Comparison of ENCODE assay signal across 23 cellular contexts in genomic region chr11:44606472-44606871, GRCh38. TPM values are rescaled to one million over a fixed set of nuclear protein-coding genes. Genes with fewer than 3 reads are reported as not detected.
DNase-seq lines count a peak whose midpoint lies in the region; ATAC-seq lines count a peak whose summit lies in the region.
"Had no signal": no experiment of that assay in that cellular context is flagged by ENCODE, and none has a peak within 500 bp of the region (broad histone marks: within the 10 kb centered on the region; RNA-seq: fewer than 3 reads in every experiment).

No MANE protein-coding gene starts in this region.

- peaks cover 100% of the 10 kb centered on the region for H3K36me3 Mint-ChIP-seq in activated T-cell treated with anti-CD3 and anti-CD28 coated beads, Interleukin-2, amount 50 U/mL, for 24 hours (ENCODE audit: low read depth)
- peaks cover 47% of the 10 kb centered on the region for H3K36me3 Mint-ChIP-seq in activated T-cell treated with anti-CD3 and anti-CD28 coated beads, Interleukin-2, amount 50 U/mL, for 4 hours (ENCODE audit: insufficient read depth)
- H3K36me3 Mint-ChIP-seq in activated naive CD8-positive, alpha-beta T cell, result peaks cover 30% of the 10 kb centered on the region
- peaks cover 100% of the 10 kb centered on the region for H3K36me3 Mint-ChIP-seq in stimulated activated effector memory CD8-positive, alpha-beta T cell treated with anti-CD3 and anti-CD28 coated beads, Interleukin-12 subunit alpha, Interleukin-12 subunit beta, amount 100 ng/mL, for 72 hours
- H3K36me3 Mint-ChIP-seq: mesothelial cell of epicardium had no signal

- H3K9me3 Mint-ChIP-seq in activated T-cell treated with anti-CD3 and anti-CD28 coated beads, Interleukin-2, amount 50 U/mL, for 24 hours, result no peaks in the 10 kb centered on the region
- H3K9me3 Mint-ChIP-seq in activated T-cell treated with anti-CD3 and anti-CD28 coated beads, Interleukin-2, amount 50 U/mL, for 4 hours, result no peaks in the 10 kb centered on the region
- H3K9me3 Mint-ChIP-seq in activated naive CD8-positive, alpha-beta T cell (ENCODE audit: low read depth), result no peaks in the 10 kb centered on the region
- no peaks in the 10 kb centered on the region for H3K9me3 Mint-ChIP-seq in stimulated activated effector memory CD8-positive, alpha-beta T cell treated with anti-CD3 and anti-CD28 coated beads, Interleukin-12 subunit alpha, Interleukin-12 subunit beta, amount 100 ng/mL, for 72 hours
- H3K9me3 Mint-ChIP-seq: mesothelial cell of epicardium had no signal

- peaks cover 93% of the 10 kb centered on the region for H3K4me1 Mint-ChIP-seq in activated T-cell treated with anti-CD3 and anti-CD28 coated beads, Interleukin-2, amount 50 U/mL, for 24 hours (ENCODE audit: low read depth)
- peaks cover 68% of the 10 kb centered on the region for H3K4me1 Mint-ChIP-seq in activated T-cell treated with anti-CD3 and anti-CD28 coated beads, Interleukin-2, amount 50 U/mL, for 4 hours (ENCODE audit: low read depth)
- peaks cover 73% of the 10 kb centered on the region for H3K4me1 Mint-ChIP-seq in activated naive CD8-positive, alpha-beta T cell (ENCODE audit: low read depth)
- peaks cover 70% of the 10 kb centered on the region for H3K4me1 Mint-ChIP-seq in stimulated activated effector memory CD8-positive, alpha-beta T cell treated with anti-CD3 and anti-CD28 coated beads, Interleukin-12 subunit alpha, Interleukin-12 subunit beta, amount 100 ng/mL, for 72 hours

- no peak for DNase-seq in activated T-cell treated with anti-CD3 and anti-CD28 coated beads, Interleukin-2, amount 50 U/mL, for 24 hours
- no peak for DNase-seq in activated T-cell treated with anti-CD3 and anti-CD28 coated beads, Interleukin-2, amount 50 U/mL, for 4 hours
- DNase-seq in NCI-H1694 treated with DMSO at 0.1 percent for 48 hours (lab: John Stamatoyannopoulos, UW), result peak; percentile 51
- no peak for DNase-seq in stimulated activated effector memory CD8-positive, alpha-beta T cell treated with anti-CD3 and anti-CD28 coated beads, Interleukin-12 subunit alpha, Interleukin-12 subunit beta, amount 100 ng/mL, for 72 hours (ENCODE audit: low spot score in 2 of 2)
- DNase-seq in NCI-H2196 treated with DMSO at 0.1 percent for 48 hours (lab: John Stamatoyannopoulos, UW; ENCODE audit: unreplicated experiment), result no peak
- no peak for DNase-seq in NAMALWA (ENCODE audit: low spot score)
- no peak for DNase-seq in globus pallidus (ENCODE audit: low spot score)
- DNase-seq: activated CD4-positive, alpha-beta T cell treated with anti-CD3 and anti-CD28 coated beads, Interleukin-2, amount 50 U/mL, for 48 hours; caudate nucleus; DND-41; dorsolateral prefrontal cortex; erythroblast; MM.1S; NCI-H2029 treated with DMSO at 0.1 percent for 48 hours; NCI-H510A treated with DMSO at 0.1 percent for 48 hours; stimulated activated CD4-positive, alpha-beta T cell treated with anti-CD3 and anti-CD28 coated beads, Interleukin-2, amount 100 ng/mL, for 24 hours; SW 1271; uterus had no signal

- ATAC-seq in activated T-cell treated with anti-CD3 and anti-CD28 coated beads, Interleukin-2, amount 50 U/mL, for 4 hours, result no peak
- ATAC-seq in stimulated activated effector memory CD8-positive, alpha-beta T cell treated with anti-CD3 and anti-CD28 coated beads, Interleukin-12 subunit alpha, Interleukin-12 subunit beta, amount 100 ng/mL, for 72 hours, result no peak
- ATAC-seq: A549, gastroesophageal sphincter, Right ventricle myocardium inferior had no signal

- no peaks in the 10 kb centered on the region for H3K27me3 Mint-ChIP-seq in activated T-cell treated with anti-CD3 and anti-CD28 coated beads, Interleukin-2, amount 50 U/mL, for 24 hours
- no peaks in the 10 kb centered on the region for H3K27me3 Mint-ChIP-seq in activated T-cell treated with anti-CD3 and anti-CD28 coated beads, Interleukin-2, amount 50 U/mL, for 4 hours (ENCODE audit: low read depth)
- H3K27me3 Mint-ChIP-seq in activated naive CD8-positive, alpha-beta T cell, result no peaks in the 10 kb centered on the region

- H3K4me3 Mint-ChIP-seq in activated T-cell treated with anti-CD3 and anti-CD28 coated beads, Interleukin-2, amount 50 U/mL, for 24 hours, result no peak overlapping the region
- no peak overlapping the region for H3K4me3 Mint-ChIP-seq in activated T-cell treated with anti-CD3 and anti-CD28 coated beads, Interleukin-2, amount 50 U/mL, for 4 hours
- peak overlapping the region; percentile 1 for H3K4me3 Mint-ChIP-seq in activated naive CD8-positive, alpha-beta T cell
- no peak overlapping the region for H3K4me3 Mint-ChIP-seq in stimulated activated effector memory CD8-positive, alpha-beta T cell treated with anti-CD3 and anti-CD28 coated beads, Interleukin-12 subunit alpha, Interleukin-12 subunit beta, amount 100 ng/mL, for 72 hours
- H3K4me3 Mint-ChIP-seq: mesothelial cell of epicardium had no signal

- peak overlapping the region; percentile 89 for H3K27ac Mint-ChIP-seq in activated T-cell treated with anti-CD3 and anti-CD28 coated beads, Interleukin-2, amount 50 U/mL, for 24 hours
- H3K27ac Mint-ChIP-seq in activated naive CD8-positive, alpha-beta T cell, result peak overlapping the region; percentile 79
- H3K27ac Mint-ChIP-seq in stimulated activated effector memory CD8-positive, alpha-beta T cell treated with anti-CD3 and anti-CD28 coated beads, Interleukin-12 subunit alpha, Interleukin-12 subunit beta, amount 100 ng/mL, for 72 hours, result peak overlapping the region; percentile 85
- H3K27ac Mint-ChIP-seq: mesothelial cell of epicardium had no signal

RNA-seq across cellular contexts. Expression of gene CD82, which starts 41.0 kb away (rescaled TPM):
- total RNA-seq in activated T-cell treated with anti-CD3 and anti-CD28 coated beads, Interleukin-2, amount 50 U/mL, for 4 hours, result 100 to 1,000 TPM; 364 to 594 (median 428) TPM
